Comparison of ENCODE assay signal across 16 cellular contexts in genomic region chr19:535017-535835, GRCh38. TPM values are rescaled to one million over a fixed set of nuclear protein-coding genes. Genes with fewer than 3 reads are reported as not detected.
A peak's percentile ranks its signal among the peaks of the same experiment; 100 is the strongest.
DNase-seq lines count a peak whose midpoint lies in the region; ATAC-seq and TF ChIP-seq lines count a peak whose summit lies in the region.
"Had no signal": no experiment of that assay in that cellular context is flagged by ENCODE, and none has a peak within 500 bp of the region (broad histone marks: within the 10 kb centered on the region; RNA-seq: fewer than 3 reads in every experiment).

No MANE protein-coding gene starts in this region.

- H3K4me1 ChIP-seq in breast epithelium, result peaks cover 8 to 20% of the 10 kb centered on the region in 2 donors
- peaks cover 11 to 19% of the 10 kb centered on the region in 2 experiments; a peak in 2 of 4 replicates for H3K4me1 ChIP-seq in SK-N-SH (ENCODE audit: control insufficient read depth in 1 of 2, insufficient read depth in 2 of 2, low read depth in 1 of 2, low read length in 1 of 2)

- TF ChIP-seq RAD21 in SK-N-SH (IDR thresholded peaks at IDR 0.05; ENCODE audit: low read length), result no peak

- POLR2A ChIA-PET in CD4-positive, alpha-beta T cell (lab: Charles Lee), result no interaction called here
- POLR2A ChIA-PET in SK-N-SH (lab: Yijun Ruan, JAX), result no interaction called here

- no peaks in the 10 kb centered on the region for H3K9me3 ChIP-seq in CD4-positive, alpha-beta T cell (ENCODE audit: control insufficient read depth, low read length)
- H3K9me3 ChIP-seq in breast epithelium (no peaks in the 10 kb centered on the region), SK-N-SH (no peaks in the 10 kb centered on the region)
- H3K9me3 ChIP-seq: HAP-1 had no signal

- no peaks in the 10 kb centered on the region for H3K27me3 ChIP-seq in CD4-positive, alpha-beta T cell (ENCODE audit: control insufficient read depth, insufficient read depth, low read length)
- no peaks in the 10 kb centered on the region for H3K27me3 ChIP-seq in breast epithelium
- no peaks in the 10 kb centered on the region for H3K27me3 ChIP-seq in SK-N-SH (ENCODE audit: insufficient read depth)

- no peaks in the 10 kb centered on the region for H3K27me3 Mint-ChIP-seq in CD4-positive, alpha-beta T cell
- H3K27me3 Mint-ChIP-seq in natural killer cell (ENCODE audit: low read depth in 2 of 2), result no peaks in the 10 kb centered on the region
- H3K27me3 Mint-ChIP-seq: naive thymus-derived CD4-positive, alpha-beta T cell had no signal

- H3K27ac ChIP-seq in CD4-positive, alpha-beta T cell (ENCODE audit: low read depth, low read length), result no peak overlapping the region
- H3K27ac ChIP-seq in breast epithelium (peak overlapping the region; percentile 2 to 36), SK-N-SH (ENCODE audit: low read depth in 2 of 2, low read length in 1 of 2) (no peak overlapping the region; a peak in 1 of 4 replicates)

- no peaks in the 10 kb centered on the region for H3K9me3 Mint-ChIP-seq in CD4-positive, alpha-beta T cell
- H3K9me3 Mint-ChIP-seq in natural killer cell, result no peaks in the 10 kb centered on the region
- H3K9me3 Mint-ChIP-seq: naive thymus-derived CD4-positive, alpha-beta T cell had no signal

- peaks cover 50% of the 10 kb centered on the region for H3K79me2 ChIP-seq in SK-N-SH (ENCODE audit: insufficient read depth)

- no peak for TF ChIP-seq EP300 in SK-N-SH (IDR thresholded peaks at IDR 0.05; ENCODE audit: borderline replicate concordance in 1 of 2, low read depth in 1 of 2, low read length in 1 of 2)

- ATAC-seq in CD4-positive, alpha-beta T cell (ENCODE audit: poor library complexity), result no peak
- ATAC-seq in natural killer cell, result no peak
- ATAC-seq: naive thymus-derived CD4-positive, alpha-beta T cell; Panc1 had no signal

- CTCF ChIA-PET in CD4-positive, alpha-beta T cell (lab: Charles Lee), result no interaction called here
- CTCF ChIA-PET in SK-N-SH (lab: Yijun Ruan, JAX), result interaction anchor here (0.7 to 1.3 kb wide), 3 partner anchors 40 to 125 kb away, joined by 3 read pairs; no protein-coding TSS in a partner anchor

- H3K4me3 Mint-ChIP-seq in CD4-positive, alpha-beta T cell, result peak overlapping the region; percentile 79
- peak overlapping the region; percentile 53 for H3K4me3 Mint-ChIP-seq in natural killer cell

- no peak for DNase-seq in CD4-positive, alpha-beta T cell
- DNase-seq in HK-2 (ENCODE audit: unreplicated experiment) (peak; percentile 63), breast epithelium (ENCODE audit: low spot score in 2 of 2) (no peak), natural killer cell (no peak), SK-N-SH (no peak), CD1c-positive myeloid dendritic cell (ENCODE audit: extremely low spot score) (no peak), NCI-H1417 treated with DMSO at 0.1 percent for 48 hours (lab: John Stamatoyannopoulos, UW) (no peak)
- no peak for DNase-seq in activated CD8-positive, alpha-beta memory T cell treated with anti-CD3 and anti-CD28 coated beads for 24 hours
- DNase-seq: activated CD4-positive, alpha-beta T cell treated with anti-CD3 and anti-CD28 coated beads, Interleukin-2, amount 50 U/mL, for 1 hour; DND-41; glutamatergic neuron; naive thymus-derived CD4-positive, alpha-beta T cell; NCI-H1105 treated with DMSO at 0.1 percent for 48 hours; stimulated activated CD4-positive, alpha-beta T cell treated with anti-CD3 and anti-CD28 coated beads, Interleukin-4, amount 100 ng/mL, for 4 hours had no signal

- TF ChIP-seq CTCF in CD4-positive, alpha-beta T cell (IDR thresholded peaks at IDR 0.05), result no peak
- TF ChIP-seq CTCF in breast epithelium (IDR thresholded peaks at IDR 0.05) (no peak), natural killer cell (IDR thresholded peaks at IDR 0.05) (no peak), SK-N-SH (IDR thresholded peaks at IDR 0.05) (no peak)

- H3F3A ChIP-seq in SK-N-SH (replicated peaks; ENCODE audit: insufficient read depth), result no peaks in the 10 kb centered on the region

- no peak overlapping the region for H3K4me2 ChIP-seq in SK-N-SH

- no peak overlapping the region for H2AFZ ChIP-seq in SK-N-SH (ENCODE audit: low read depth)

- H3K27ac Mint-ChIP-seq in CD4-positive, alpha-beta T cell, result peak overlapping the region; percentile 63
- peak overlapping the region; percentile 46 to 80 for H3K27ac Mint-ChIP-seq in natural killer cell

- peaks cover 9% of the 10 kb centered on the region for H3K4me1 Mint-ChIP-seq in CD4-positive, alpha-beta T cell (ENCODE audit: low read depth)
- peaks cover 12 to 27% of the 10 kb centered on the region in 2 donors for H3K4me1 Mint-ChIP-seq in natural killer cell

- intact Hi-C loops in CD4-positive, alpha-beta T cell (cut with DNase I, micrococcal nuclease), result no loop called here
- intact Hi-C loops in breast epithelium (cut with DNase I; ENCODE audit: low total_unique reads), result no loop called here
- intact Hi-C loops in natural killer cell (cut with micrococcal nuclease), result no loop called here

- H4K20me1 ChIP-seq in SK-N-SH (ENCODE audit: insufficient read depth), result peaks cover 39% of the 10 kb centered on the region

- no peak for TF ChIP-seq POLR2A in breast epithelium (IDR thresholded peaks at IDR 0.05)

- 62% methylated on average over 6 of the region's 16 CpGs for WGBS in SK-N-SH (ENCODE audit: low lambda C conversion rate)

- no peaks in the 10 kb centered on the region for H3K9me2 ChIP-seq in SK-N-SH

- no peak overlapping the region for H3K9ac ChIP-seq in SK-N-SH

- H3K4me3 ChIP-seq in breast epithelium (no peak overlapping the region), SK-N-SH (ENCODE audit: low read depth in 2 of 2, low read length in 1 of 2) (no peak overlapping the region)
- H3K4me3 ChIP-seq: HAP-1 had no signal

- H3K36me3 Mint-ChIP-seq in CD4-positive, alpha-beta T cell (ENCODE audit: low read depth), result peaks cover 24% of the 10 kb centered on the region
- no peaks in the 10 kb centered on the region for H3K36me3 Mint-ChIP-seq in natural killer cell

- H3K36me3 ChIP-seq in breast epithelium (no peaks in the 10 kb centered on the region), SK-N-SH (replicated peaks in 1 of 2; ENCODE audit: control insufficient read depth in 1 of 2, insufficient read depth in 2 of 2, low read length in 1 of 2) (peaks cover 0 to 34% of the 10 kb centered on the region in 2 experiments)

TF ChIP-seq in SK-N-SH, 30 proteins besides CTCF, POLR2A, EP300 and RAD21:
- TF ChIP-seq RFX5 (IDR thresholded peaks at IDR 0.05; ENCODE audit: low read length) (no peak), RCOR1 (IDR thresholded peaks at IDR 0.05; ENCODE audit: low read length) (no peak), NFIC (IDR thresholded peaks at IDR 0.05; ENCODE audit: borderline replicate concordance) (no peak), RXRA (IDR thresholded peaks at IDR 0.05; ENCODE audit: borderline replicate concordance, low read depth) (no peak), TEAD4 (IDR thresholded peaks at IDR 0.05; ENCODE audit: borderline replicate concordance, insufficient read depth) (no peak), TAF1 (IDR thresholded peaks at IDR 0.05; ENCODE audit: borderline replicate concordance, low read depth, low read length) (no peak), FOXM1 (IDR thresholded peaks at IDR 0.05; ENCODE audit: low read depth) (no peak), MEF2A (IDR thresholded peaks at IDR 0.05; ENCODE audit: borderline replicate concordance, low read depth) (no peak)
- TF ChIP-seq, protein P1, sequence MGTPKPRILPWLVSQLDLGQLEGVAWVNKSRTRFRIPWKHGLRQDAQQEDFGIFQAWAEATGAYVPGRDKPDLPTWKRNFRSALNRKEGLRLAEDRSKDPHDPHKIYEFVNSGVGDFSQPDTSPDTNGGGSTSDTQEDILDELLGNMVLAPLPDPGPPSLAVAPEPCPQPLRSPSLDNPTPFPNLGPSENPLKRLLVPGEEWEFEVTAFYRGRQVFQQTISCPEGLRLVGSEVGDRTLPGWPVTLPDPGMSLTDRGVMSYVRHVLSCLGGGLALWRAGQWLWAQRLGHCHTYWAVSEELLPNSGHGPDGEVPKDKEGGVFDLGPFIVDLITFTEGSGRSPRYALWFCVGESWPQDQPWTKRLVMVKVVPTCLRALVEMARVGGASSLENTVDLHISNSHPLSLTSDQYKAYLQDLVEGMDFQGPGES (IDR thresholded peaks at IDR 0.05; ENCODE audit: low read depth, low read length), result no peak

RNA-seq across cellular contexts. Expression of gene CDC34, which starts 3.7 kb away (rescaled TPM):
- 10 to 100 TPM; 38.5 to 43.4 TPM for total RNA-seq in CD4-positive, alpha-beta T cell
- total RNA-seq in breast epithelium, result 10 to 100 TPM; 44.6 to 69.5 (median 49.3) TPM
- total RNA-seq in natural killer cell, result 100 to 1,000 TPM in 2 of 3 donors, 10 to 100 TPM in 1; 68.5 to 114 (median 101) TPM
- 69.2 and 96.7 TPM in 2 replicates for polyA plus RNA-seq in SK-N-SH (2012; rRNA removed)
- polyA plus RNA-seq in SK-N-SH (2012; cell fraction: cytosol; rRNA removed), result 48.9 and 66.0 TPM in 2 replicates
- polyA plus RNA-seq in SK-N-SH (2012; cell fraction: nucleus; rRNA removed), result 83.8 and 200 TPM in 2 replicates

RNA-seq across cellular contexts. Expression of gene GZMM, which starts 8.6 kb away (rescaled TPM):
- 10 to 100 TPM; 41.6 to 46.3 TPM for total RNA-seq in CD4-positive, alpha-beta T cell
- total RNA-seq in breast epithelium (1 to 10 TPM in 1 of 3 donors, under 1 TPM in 1, not detected in 1; 0.33 to 1.1 TPM), natural killer cell (100 to 1,000 TPM; 186 to 286 (median 253) TPM)
- polyA plus RNA-seq in SK-N-SH (2012; rRNA removed), result not detected in 2 replicates
- polyA plus RNA-seq in SK-N-SH (2012; cell fraction: cytosol; rRNA removed), result 0.06 TPM in 1 of 2 replicates, not detected in the other
- polyA plus RNA-seq in SK-N-SH (2012; cell fraction: nucleus; rRNA removed), result 0.07 and 0.11 TPM in 2 replicates

RNA-seq across cellular contexts. Expression of gene TPGS1, which starts 27.9 kb away (rescaled TPM):
- 10 to 100 TPM; 17.2 to 18.2 TPM for total RNA-seq in CD4-positive, alpha-beta T cell
- total RNA-seq in breast epithelium (10 to 100 TPM; 77.7 to 98.9 (median 77.7) TPM), natural killer cell (10 to 100 TPM; 18.7 to 20.6 (median 18.9) TPM)
- polyA plus RNA-seq in SK-N-SH (2012; rRNA removed), result 28.3 and 31.0 TPM in 2 replicates
- polyA plus RNA-seq in SK-N-SH (2012; cell fraction: cytosol; rRNA removed), result 11.8 and 22.1 TPM in 2 replicates
- 20.6 and 30.9 TPM in 2 replicates for polyA plus RNA-seq in SK-N-SH (2012; cell fraction: nucleus; rRNA removed)

RNA-seq across cellular contexts. Expression of gene BSG, which starts 37.2 kb away (rescaled TPM):
- 10 to 100 TPM; 68.7 to 71.6 TPM for total RNA-seq in CD4-positive, alpha-beta T cell
- total RNA-seq in breast epithelium (100 to 1,000 TPM; 270 to 515 (median 282) TPM), natural killer cell (100 to 1,000 TPM; 229 to 248 (median 236) TPM)
- 745 and 835 TPM in 2 replicates for polyA plus RNA-seq in SK-N-SH (2012; rRNA removed)
- 263 and 438 TPM in 2 replicates for polyA plus RNA-seq in SK-N-SH (2012; cell fraction: cytosol; rRNA removed)
- 422 and 627 TPM in 2 replicates for polyA plus RNA-seq in SK-N-SH (2012; cell fraction: nucleus; rRNA removed)

RNA-seq across cellular contexts. Expression of gene MADCAM1, which starts 38.9 kb away (rescaled TPM):
- under 1 TPM; 0.20 to 0.91 TPM for total RNA-seq in CD4-positive, alpha-beta T cell
- under 1 TPM in 1 of 3 donors, not detected in 2; 0.66 TPM for total RNA-seq in breast epithelium
- under 1 TPM in 2 of 3 donors, not detected in 1; 0.43 to 0.54 TPM for total RNA-seq in natural killer cell
- 0.63 and 0.81 TPM in 2 replicates for polyA plus RNA-seq in SK-N-SH (2012; rRNA removed)
- polyA plus RNA-seq in SK-N-SH (2012; cell fraction: cytosol; rRNA removed), result 0.14 TPM in 2 replicates
- 3.7 and 8.3 TPM in 2 replicates for polyA plus RNA-seq in SK-N-SH (2012; cell fraction: nucleus; rRNA removed)

Comparison
In these comparisons a context has a peak if more than half of its experiments do, and no peak if none do; other contexts are left out.
1. H3K27ac ChIP-seq: peak in breast epithelium (2 of 2); none in CD4-positive, alpha-beta T cell (single experiment) and SK-N-SH (0 of 2).
2. RNA of gene GZMM, which starts 8.6 kb away (total RNA-seq): 186 to 286 TPM in natural killer cell and 41.6 to 46.3 TPM in CD4-positive, alpha-beta T cell; 0.33 to 1.1 TPM in breast epithelium; every median in the first group is over 10 times any median in the second.